ENCODE assay signal across 8 cellular contexts in genomic region chrX:151396827-151397740, GRCh38. TPM values are rescaled to one million over a fixed set of nuclear protein-coding genes. Genes with fewer than 3 reads are reported as not detected.
A peak's percentile ranks its signal among the peaks of the same experiment; 100 is the strongest.
DNase-seq lines count a peak whose midpoint lies in the region; ATAC-seq and TF ChIP-seq lines count a peak whose summit lies in the region.

A gene with protein sequence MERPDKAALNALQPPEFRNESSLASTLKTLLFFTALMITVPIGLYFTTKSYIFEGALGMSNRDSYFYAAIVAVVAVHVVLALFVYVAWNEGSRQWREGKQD (plus strand): TSS chrX:151397206. CDS start chrX:151397309, 103 bp downstream.

- H3K27me3 ChIP-seq in colonic mucosa = no peaks in the 10 kb centered on the region

- H3K4me1 ChIP-seq in colonic mucosa = no peaks in the 10 kb centered on the region

- peak within 1 kb of the TSS; percentile 68 to 82 for H3K9ac ChIP-seq in colonic mucosa (ENCODE audit: low read depth in 2 of 2, low read length in 2 of 2)

- peak; percentile 75 for DNase-seq in Ammon's horn (ENCODE audit: low spot score)
- DNase-seq in NCI-H460 (ENCODE audit: extremely low read depth, low read depth) = peak; percentile 77
- DNase-seq in activated CD4-positive, alpha-beta T cell treated with anti-CD3 and anti-CD28 coated beads for 48 hours = peak; percentile 86
- DNase-seq in colonic mucosa = peak; percentile 70
- peak; percentile 86 for DNase-seq in left lobe of liver (ENCODE audit: low spot score)
- peak; percentile 81 to 82 for DNase-seq in stimulated activated CD4-positive, alpha-beta T cell treated with anti-CD3 and anti-CD28 coated beads, Interleukin-2, amount 100 ng/mL, for 24 hours

- no peak for TF ChIP-seq CTCF in colonic mucosa (IDR thresholded peaks at IDR 0.05)

- intact Hi-C loops in colonic mucosa (cut with DNase I) = no loop called here

- H3K4me3 ChIP-seq in colonic mucosa = peak within 1 kb of the TSS; percentile 70

- no peaks in the 10 kb centered on the region for H3K9me3 ChIP-seq in colonic mucosa

- H3K36me3 ChIP-seq in colonic mucosa = no peaks in the 10 kb centered on the region

- peak within 1 kb of the TSS; percentile 82 for H3K27ac ChIP-seq in colonic mucosa

- peak; percentile 85 for ATAC-seq in GM19043 (IDR thresholded peaks at IDR 0.05; ENCODE audit: low read depth, unreplicated experiment)
- peak; percentile 80 for ATAC-seq in HG03354 (IDR thresholded peaks at IDR 0.05; ENCODE audit: poor library complexity, severe bottlenecking, unreplicated experiment)
- ATAC-seq in left lobe of liver = peak; percentile 95

RNA-seq across cellular contexts. Expression of the gene that starts here (rescaled TPM):
- total RNA-seq in NCI-H460 (2014; rRNA removed; shearing (Covaris generic)) = 120 and 126 TPM in 2 replicates
- 60.4 and 88.0 TPM in 2 replicates for polyA plus RNA-seq in NCI-H460 (2014; cell fraction: nucleus; rRNA removed)
- total RNA-seq in colonic mucosa (10 to 100 TPM; 15.1 to 20.6 TPM), left lobe of liver (8.5 TPM)

Comparison
In these comparisons a context has a peak if more than half of its experiments do, and no peak if none do; other contexts are left out.
1. Peak in every context shown above with its lines: DNase-seq, ATAC-seq, H3K4me3 ChIP-seq and H3K27ac ChIP-seq.